18 cellular contexts compared by ENCODE assay signal in the genomic region with DNA sequence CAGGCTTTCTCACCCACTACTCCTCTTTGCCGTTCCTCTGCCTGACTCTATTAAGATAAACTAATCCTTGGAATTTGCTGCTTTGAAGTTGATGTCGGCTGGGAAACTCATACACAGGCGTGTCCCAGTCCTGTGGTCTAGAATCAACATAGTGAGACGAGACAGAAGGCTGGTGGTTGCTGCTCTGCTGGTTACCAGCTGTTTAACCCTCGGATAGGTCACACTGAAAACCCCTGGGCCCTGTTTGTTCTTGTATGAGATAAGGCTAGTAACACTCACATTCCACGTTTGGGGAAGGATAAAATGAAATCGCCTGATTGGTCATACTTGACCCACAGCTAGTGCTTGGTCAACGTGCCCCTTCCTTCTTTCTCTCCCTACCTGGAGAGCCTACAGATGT.
A peak's percentile ranks its signal among the peaks of the same experiment; 100 is the strongest.
DNase-seq lines count a peak whose midpoint lies in the region; ATAC-seq and TF ChIP-seq lines count a peak whose summit lies in the region.
"Had no signal": no experiment of that assay in that cellular context is flagged by ENCODE, and none has a peak within 500 bp of the region (broad histone marks: within the 10 kb centered on the region; RNA-seq: fewer than 3 reads in every experiment).

No MANE protein-coding gene starts in this region.

- no peaks in the 10 kb centered on the region for H3K4me1 ChIP-seq in vagina
- H3K4me1 ChIP-seq: esophagus squamous epithelium, lower lobe of right lung had no signal

- no peaks in the 10 kb centered on the region for H3K36me3 ChIP-seq in vagina
- H3K36me3 ChIP-seq: esophagus squamous epithelium, lower lobe of right lung had no signal

- no peak for TF ChIP-seq POLR2A in vagina (IDR thresholded peaks at IDR 0.05)

- TF ChIP-seq CTCF in fibroblast of villous mesenchyme (IDR thresholded peaks at IDR 0.05; ENCODE audit: insufficient read depth, low read depth, low read length): no peak
- no peak for TF ChIP-seq CTCF in vagina (IDR thresholded peaks at IDR 0.05)

- in situ Hi-C loops in Caki2 (cut with HindIII; ENCODE audit: low pct_unique_long_range_greater_than_20kb, low sequenced_read_pairs): no loop called here

- no peak for ATAC-seq in GM21367 (IDR thresholded peaks at IDR 0.05; ENCODE audit: unreplicated experiment)
- ATAC-seq: PC-3, T-cell had no signal

- no peaks in the 10 kb centered on the region for H3K27me3 ChIP-seq in vagina

- H3K4me3 ChIP-seq in fibroblast of villous mesenchyme (ENCODE audit: low read depth, low read length): no peak overlapping the region
- H3K4me3 ChIP-seq in vagina: no peak overlapping the region
- H3K4me3 ChIP-seq: coronary artery, esophagus squamous epithelium, lower lobe of right lung had no signal

- H3K27ac ChIP-seq in vagina: no peak overlapping the region
- H3K27ac ChIP-seq: coronary artery, esophagus squamous epithelium, lower lobe of right lung had no signal

- DNase-seq in Caki2 (ENCODE audit: low read depth): peak; percentile 92
- DNase-seq in T1000 (lab: John Stamatoyannopoulos, UW): peak; percentile 25
- DNase-seq in fibroblast of villous mesenchyme (ENCODE audit: low read depth): peak; percentile 97
- peak; percentile 88 for DNase-seq in non-pigmented ciliary epithelial cell (ENCODE audit: low read depth)
- DNase-seq in NCI-H345 (lab: John Stamatoyannopoulos, UW): no peak
- no peak for DNase-seq in vagina (ENCODE audit: extremely low spot score in 2 of 2)
- no peak for DNase-seq in NCI-H526 (lab: John Stamatoyannopoulos, UW)
- DNase-seq: activated CD4-positive, CD25-positive, alpha-beta regulatory T cell treated with anti-CD3 and anti-CD28 coated beads, Interleukin-2, amount 50 U/mL, for 72 hours; esophagus squamous epithelium; hypothalamus; KG1; lower lobe of right lung; NCI-H1436; nucleus accumbens; PC-3; T-cell had no signal

- H3K9me3 ChIP-seq in vagina: no peaks in the 10 kb centered on the region
- H3K9me3 ChIP-seq: esophagus squamous epithelium, lower lobe of right lung had no signal

- intact Hi-C loops in vagina (cut with DNase I): no loop called here

Comparison
In these comparisons a context has a peak if more than half of its experiments do, and no peak if none do; other contexts are left out.
1. DNase-seq: peak in Caki2 (single experiment), T1000 (single experiment), fibroblast of villous mesenchyme (single experiment) and non-pigmented ciliary epithelial cell (single experiment); none in NCI-H345 (single experiment), vagina (0 of 2) and NCI-H526 (0 of 2).